8 cellular contexts compared by ENCODE assay signal in genomic region chr18:12934454-12935071, GRCh38. TPM values are rescaled to one million over a fixed set of nuclear protein-coding genes. Genes with fewer than 3 reads are reported as not detected.
A peak's percentile ranks its signal among the peaks of the same experiment; 100 is the strongest.
DNase-seq lines count a peak whose midpoint lies in the region; ATAC-seq and TF ChIP-seq lines count a peak whose summit lies in the region.

No MANE protein-coding gene starts in this region.

- peaks cover 2% of the 10 kb centered on the region for H3K4me1 Mint-ChIP-seq in activated CD4-positive, alpha-beta T cell treated with anti-CD3 and anti-CD28 coated beads for 36 hours
- H3K4me1 Mint-ChIP-seq in chondrocyte (ENCODE audit: low read depth): peaks cover 6% of the 10 kb centered on the region

- H3K9me3 Mint-ChIP-seq in activated CD4-positive, alpha-beta T cell treated with anti-CD3 and anti-CD28 coated beads for 36 hours (ENCODE audit: low read depth): no peaks in the 10 kb centered on the region
- no peaks in the 10 kb centered on the region for H3K9me3 Mint-ChIP-seq in chondrocyte (ENCODE audit: low read depth)

- ATAC-seq in activated CD4-positive, alpha-beta T cell treated with anti-CD3 and anti-CD28 coated beads for 36 hours: peak; percentile 91
- peak; percentile 98 for ATAC-seq in left lobe of liver
- no peak for ATAC-seq in HG02970 (IDR thresholded peaks at IDR 0.05; ENCODE audit: low FRiP score, unreplicated experiment)

- peak; percentile 98 for TF ChIP-seq CTCF in AG09319 (IDR thresholded peaks at IDR 0.05; ENCODE audit: low read depth, low read length)
- TF ChIP-seq CTCF in chondrocyte (IDR thresholded peaks at IDR 0.05): peak; percentile 99

- CTCF ChIA-PET in activated CD4-positive, alpha-beta T cell treated with anti-CD3 and anti-CD28 coated beads for 36 hours (lab: Charles Lee): interaction anchor here (0.6 to 4.2 kb wide), 32 partner anchors 10 to 567 kb away, joined by 3 to 144 read pairs (median 4); partner anchors contain the start of gene PTPN2

- DNase-seq in AG09319 (ENCODE audit: extremely low read depth, low read depth): peak; percentile 51
- DNase-seq in H4 (ENCODE audit: low spot score): peak; percentile 73
- peak; percentile 36 to 71 for DNase-seq in NCI-H524 (lab: John Stamatoyannopoulos, UW)
- peak; percentile 87 for DNase-seq in activated CD4-positive, alpha-beta T cell treated with anti-CD3 and anti-CD28 coated beads for 36 hours
- DNase-seq in chondrocyte (ENCODE audit: low spot score): no peak
- DNase-seq in left lobe of liver (ENCODE audit: low spot score): peak; percentile 76
- peak; percentile 59 to 67 for DNase-seq in stimulated activated CD4-positive, alpha-beta T cell treated with anti-CD3 and anti-CD28 coated beads, Interleukin-2, amount 100 ng/mL, for 48 hours

- intact Hi-C loops in activated CD4-positive, alpha-beta T cell treated with anti-CD3 and anti-CD28 coated beads for 36 hours (cut with DNase I, micrococcal nuclease): loop anchor here (1.0 to 10.0 kb wide), 6 partner anchors 42 to 543 kb away; no protein-coding TSS in a partner anchor

- H3K4me3 Mint-ChIP-seq in activated CD4-positive, alpha-beta T cell treated with anti-CD3 and anti-CD28 coated beads for 36 hours: no peak overlapping the region
- no peak overlapping the region for H3K4me3 Mint-ChIP-seq in chondrocyte (ENCODE audit: unreplicated experiment)

- no peaks in the 10 kb centered on the region for H3K36me3 Mint-ChIP-seq in activated CD4-positive, alpha-beta T cell treated with anti-CD3 and anti-CD28 coated beads for 36 hours (ENCODE audit: low read depth)
- H3K36me3 Mint-ChIP-seq in chondrocyte (ENCODE audit: low read depth): no peaks in the 10 kb centered on the region

- no peak overlapping the region for H3K27ac Mint-ChIP-seq in activated CD4-positive, alpha-beta T cell treated with anti-CD3 and anti-CD28 coated beads for 36 hours
- no peak overlapping the region for H3K27ac Mint-ChIP-seq in chondrocyte (ENCODE audit: unreplicated experiment)

- POLR2A ChIA-PET in activated CD4-positive, alpha-beta T cell treated with anti-CD3 and anti-CD28 coated beads for 36 hours (lab: Charles Lee): interaction anchor here (0.6 kb wide), 1 partner anchor 56 kb away, joined by 3 read pairs; no protein-coding TSS in a partner anchor

- H3K27me3 Mint-ChIP-seq in activated CD4-positive, alpha-beta T cell treated with anti-CD3 and anti-CD28 coated beads for 36 hours: no peaks in the 10 kb centered on the region
- no peaks in the 10 kb centered on the region for H3K27me3 Mint-ChIP-seq in chondrocyte (ENCODE audit: low read depth)

RNA-seq across cellular contexts. Expression of gene SEH1L, which starts 13.2 kb away (rescaled TPM):
- total RNA-seq in H4 (2014; rRNA removed; shearing (Covaris generic)): 47.8 and 53.0 TPM in 2 replicates
- total RNA-seq in activated CD4-positive, alpha-beta T cell treated with anti-CD3 and anti-CD28 coated beads for 36 hours: 100 to 1,000 TPM; 100 to 107 TPM
- 34.1 to 37.5 TPM (median 36.3 TPM) in 3 replicates for total RNA-seq in chondrocyte
- 18.7 TPM for total RNA-seq in left lobe of liver

RNA-seq across cellular contexts. Expression of gene PTPN2, which starts 50.5 kb away (rescaled TPM):
- 26.1 and 31.9 TPM in 2 replicates for total RNA-seq in H4 (2014; rRNA removed; shearing (Covaris generic))
- total RNA-seq in activated CD4-positive, alpha-beta T cell treated with anti-CD3 and anti-CD28 coated beads for 36 hours: 10 to 100 TPM; 60.6 to 72.9 TPM
- 21.9 to 29.0 TPM (median 22.2 TPM) in 3 replicates for total RNA-seq in chondrocyte
- 9.9 TPM for total RNA-seq in left lobe of liver

RNA-seq across cellular contexts. Expression of gene CEP192, which starts 56.6 kb away (rescaled TPM):
- 10.2 and 15.4 TPM in 2 replicates for total RNA-seq in H4 (2014; rRNA removed; shearing (Covaris generic))
- total RNA-seq in activated CD4-positive, alpha-beta T cell treated with anti-CD3 and anti-CD28 coated beads for 36 hours: 10 to 100 TPM; 36.0 to 39.3 TPM
- total RNA-seq in chondrocyte (14.7 to 22.9 TPM (median 16.8 TPM) in 3 replicates), left lobe of liver (9.5 TPM)
